8 cellular contexts compared by ENCODE assay signal in the genomic region with DNA sequence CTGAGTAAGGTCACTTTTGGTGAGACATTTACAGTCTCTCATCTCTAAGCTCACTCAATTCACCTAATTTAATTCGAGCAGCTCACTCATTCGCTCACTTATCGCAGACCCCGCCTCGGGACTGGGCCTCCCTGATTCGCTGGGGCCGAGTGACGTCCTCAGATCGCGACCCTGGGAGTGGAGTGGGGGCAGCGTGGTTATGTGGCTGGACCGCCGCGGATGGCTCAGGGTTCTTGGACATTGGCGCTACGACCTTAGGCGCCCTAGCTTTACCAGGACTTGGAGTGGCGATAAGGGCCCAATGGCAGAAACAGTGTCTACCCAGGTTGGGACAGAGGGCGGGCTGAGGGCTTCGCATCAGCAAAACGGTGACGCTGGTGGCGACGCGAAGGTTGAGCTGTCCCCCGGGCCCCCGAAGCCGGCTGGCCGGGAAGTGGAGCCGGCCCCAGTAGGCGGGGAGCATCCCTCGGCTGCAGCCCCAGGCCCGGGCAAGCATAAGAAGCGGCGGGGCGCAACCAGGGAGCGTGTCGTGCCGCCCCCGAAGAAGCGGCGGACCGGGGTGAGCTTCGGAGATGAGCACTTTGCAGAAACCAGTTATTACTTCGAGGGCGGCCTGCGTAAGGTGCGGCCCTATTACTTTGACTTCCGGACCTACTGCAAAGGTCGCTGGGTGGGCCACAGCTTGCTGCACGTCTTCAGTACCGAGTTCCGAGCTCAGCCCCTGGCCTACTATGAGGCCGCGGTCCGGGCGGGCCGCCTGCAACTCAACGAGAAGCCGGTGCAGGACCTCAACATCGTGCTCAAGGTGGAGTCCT. TPM values are rescaled to one million over a fixed set of nuclear protein-coding genes. Genes with fewer than 3 reads are reported as not detected.
A peak's percentile ranks its signal among the peaks of the same experiment; 100 is the strongest.
DNase-seq lines count a peak whose midpoint lies in the region; ATAC-seq and TF ChIP-seq lines count a peak whose summit lies in the region.

A gene with protein sequence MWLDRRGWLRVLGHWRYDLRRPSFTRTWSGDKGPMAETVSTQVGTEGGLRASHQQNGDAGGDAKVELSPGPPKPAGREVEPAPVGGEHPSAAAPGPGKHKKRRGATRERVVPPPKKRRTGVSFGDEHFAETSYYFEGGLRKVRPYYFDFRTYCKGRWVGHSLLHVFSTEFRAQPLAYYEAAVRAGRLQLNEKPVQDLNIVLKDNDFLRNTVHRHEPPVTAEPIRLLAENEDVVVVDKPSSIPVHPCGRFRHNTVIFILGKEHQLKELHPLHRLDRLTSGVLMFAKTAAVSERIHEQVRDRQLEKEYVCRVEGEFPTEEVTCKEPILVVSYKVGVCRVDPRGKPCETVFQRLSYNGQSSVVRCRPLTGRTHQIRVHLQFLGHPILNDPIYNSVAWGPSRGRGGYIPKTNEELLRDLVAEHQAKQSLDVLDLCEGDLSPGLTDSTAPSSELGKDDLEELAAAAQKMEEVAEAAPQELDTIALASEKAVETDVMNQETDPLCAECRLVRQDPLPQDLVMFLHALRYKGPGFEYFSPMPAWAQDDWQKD (plus strand): TSS at position 161 of the 815 bp plus-strand sequence. CDS start 39 bp downstream, at position 200.

- TF ChIP-seq RAD21 in liver (IDR thresholded peaks at IDR 0.05) = peak in 1 of 2 donors; percentile 24

- TF ChIP-seq POLR2A in GM19099 (IDR thresholded peaks at IDR 0.05; ENCODE audit: extremely low read depth, insufficient read length, low read depth) = peak; percentile 83

- peak within 1 kb of the TSS; percentile 52 to 74 for H3K27ac ChIP-seq in liver (ENCODE audit: low read depth in 1 of 2, low read length in 2 of 2)

- no peak for TF ChIP-seq CTCF in liver (IDR thresholded peaks at IDR 0.05; ENCODE audit: low read depth, low read length, missing input control)

- DNase-seq in AG08396 (ENCODE audit: low spot score) (peak; percentile 96), NCI-H82 (lab: John Stamatoyannopoulos, UW) (peak; percentile 98), dermis blood vessel endothelial cell (peak; percentile 95)
- peak; percentile 85 to 93 for DNase-seq in activated CD4-positive, alpha-beta T cell treated with anti-CD3 and anti-CD28 coated beads, Interleukin-2, amount 50 U/mL, for 24 hours (ENCODE audit: low read depth in 1 of 2, low spot score in 1 of 2)
- peak; percentile 91 for DNase-seq in stimulated activated CD4-positive, alpha-beta T cell treated with anti-CD3 and anti-CD28 coated beads, Interleukin-2, amount 100 ng/mL, for 48 hours

- H3K9ac ChIP-seq in liver (ENCODE audit: low read depth in 1 of 2, low read length in 2 of 2) = peak within 1 kb of the TSS; percentile 71 to 75

- ATAC-seq in HG03520 (IDR thresholded peaks at IDR 0.05; ENCODE audit: unreplicated experiment) = peak; percentile 51

- peaks cover 1 to 25% (median 18%) of the 10 kb centered on the region in 4 donors for H3K4me1 ChIP-seq in liver (ENCODE audit: control insufficient read depth in 4 of 4, insufficient read depth in 4 of 4, low read length in 3 of 4)

- H3K36me3 ChIP-seq in liver (ENCODE audit: control insufficient read depth in 4 of 4, insufficient read depth in 3 of 4, low read depth in 1 of 4, low read length in 3 of 4) = peaks cover 0 to 14% (median 13%) of the 10 kb centered on the region in 4 donors

- WGBS in liver = under 1% methylated on average over 61 of the region's 61 CpGs

- H3K27me3 ChIP-seq in liver (ENCODE audit: control insufficient read depth in 4 of 4, insufficient read depth in 4 of 4, low read length in 3 of 4) = no peaks in the 10 kb centered on the region

- H3K4me3 ChIP-seq in liver (ENCODE audit: low read depth in 1 of 3, low read length in 3 of 3) = peak within 1 kb of the TSS; percentile 74 to 97 (median 83)

- H3K9me3 ChIP-seq in liver (ENCODE audit: control insufficient read depth in 4 of 4, low read length in 3 of 4) = no peaks in the 10 kb centered on the region

TF ChIP-seq in liver, 16 proteins besides CTCF, POLR2A, EP300 and RAD21:
- TF ChIP-seq, protein P1, sequence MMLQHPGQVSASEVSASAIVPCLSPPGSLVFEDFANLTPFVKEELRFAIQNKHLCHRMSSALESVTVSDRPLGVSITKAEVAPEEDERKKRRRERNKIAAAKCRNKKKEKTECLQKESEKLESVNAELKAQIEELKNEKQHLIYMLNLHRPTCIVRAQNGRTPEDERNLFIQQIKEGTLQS (IDR thresholded peaks at IDR 0.05) = no peak
- TF ChIP-seq JUND (IDR thresholded peaks at IDR 0.05) = no peak
- TF ChIP-seq RXRA (IDR thresholded peaks at IDR 0.05) = peak in 1 of 2 donors; percentile 75
- TF ChIP-seq HNF4G (IDR thresholded peaks at IDR 0.05) = no peak
- TF ChIP-seq YY1 (IDR thresholded peaks at IDR 0.05) = peak; percentile 58
- no peak for TF ChIP-seq FOXA1 (IDR thresholded peaks at IDR 0.05)
- TF ChIP-seq, protein P2, sequence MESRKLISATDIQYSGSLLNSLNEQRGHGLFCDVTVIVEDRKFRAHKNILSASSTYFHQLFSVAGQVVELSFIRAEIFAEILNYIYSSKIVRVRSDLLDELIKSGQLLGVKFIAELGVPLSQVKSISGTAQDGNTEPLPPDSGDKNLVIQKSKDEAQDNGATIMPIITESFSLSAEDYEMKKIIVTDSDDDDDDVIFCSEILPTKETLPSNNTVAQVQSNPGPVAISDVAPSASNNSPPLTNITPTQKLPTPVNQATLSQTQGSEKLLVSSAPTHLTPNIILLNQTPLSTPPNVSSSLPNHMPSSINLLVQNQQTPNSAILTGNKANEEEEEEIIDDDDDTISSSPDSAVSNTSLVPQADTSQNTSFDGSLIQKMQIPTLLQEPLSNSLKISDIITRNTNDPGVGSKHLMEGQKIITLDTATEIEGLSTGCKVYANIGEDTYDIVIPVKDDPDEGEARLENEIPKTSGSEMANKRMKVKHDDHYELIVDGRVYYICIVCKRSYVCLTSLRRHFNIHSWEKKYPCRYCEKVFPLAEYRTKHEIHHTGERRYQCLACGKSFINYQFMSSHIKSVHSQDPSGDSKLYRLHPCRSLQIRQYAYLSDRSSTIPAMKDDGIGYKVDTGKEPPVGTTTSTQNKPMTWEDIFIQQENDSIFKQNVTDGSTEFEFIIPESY (IDR thresholded peaks at IDR 0.05) = no peak
- no peak for TF ChIP-seq FOXA2 (IDR thresholded peaks at IDR 0.05)
- no peak for TF ChIP-seq EGR1 (IDR thresholded peaks at IDR 0.05; ENCODE audit: low read depth in 2 of 2)
- TF ChIP-seq, protein P3, sequence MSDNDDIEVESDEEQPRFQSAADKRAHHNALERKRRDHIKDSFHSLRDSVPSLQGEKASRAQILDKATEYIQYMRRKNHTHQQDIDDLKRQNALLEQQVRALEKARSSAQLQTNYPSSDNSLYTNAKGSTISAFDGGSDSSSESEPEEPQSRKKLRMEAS (IDR thresholded peaks at IDR 0.05) = peak; percentile 93
- TF ChIP-seq GABPA (IDR thresholded peaks at IDR 0.05 in 1 of 2, conservative IDR thresholded peaks at IDR 0.05 in 1 of 2) = no peak
- TF ChIP-seq, protein P4, sequence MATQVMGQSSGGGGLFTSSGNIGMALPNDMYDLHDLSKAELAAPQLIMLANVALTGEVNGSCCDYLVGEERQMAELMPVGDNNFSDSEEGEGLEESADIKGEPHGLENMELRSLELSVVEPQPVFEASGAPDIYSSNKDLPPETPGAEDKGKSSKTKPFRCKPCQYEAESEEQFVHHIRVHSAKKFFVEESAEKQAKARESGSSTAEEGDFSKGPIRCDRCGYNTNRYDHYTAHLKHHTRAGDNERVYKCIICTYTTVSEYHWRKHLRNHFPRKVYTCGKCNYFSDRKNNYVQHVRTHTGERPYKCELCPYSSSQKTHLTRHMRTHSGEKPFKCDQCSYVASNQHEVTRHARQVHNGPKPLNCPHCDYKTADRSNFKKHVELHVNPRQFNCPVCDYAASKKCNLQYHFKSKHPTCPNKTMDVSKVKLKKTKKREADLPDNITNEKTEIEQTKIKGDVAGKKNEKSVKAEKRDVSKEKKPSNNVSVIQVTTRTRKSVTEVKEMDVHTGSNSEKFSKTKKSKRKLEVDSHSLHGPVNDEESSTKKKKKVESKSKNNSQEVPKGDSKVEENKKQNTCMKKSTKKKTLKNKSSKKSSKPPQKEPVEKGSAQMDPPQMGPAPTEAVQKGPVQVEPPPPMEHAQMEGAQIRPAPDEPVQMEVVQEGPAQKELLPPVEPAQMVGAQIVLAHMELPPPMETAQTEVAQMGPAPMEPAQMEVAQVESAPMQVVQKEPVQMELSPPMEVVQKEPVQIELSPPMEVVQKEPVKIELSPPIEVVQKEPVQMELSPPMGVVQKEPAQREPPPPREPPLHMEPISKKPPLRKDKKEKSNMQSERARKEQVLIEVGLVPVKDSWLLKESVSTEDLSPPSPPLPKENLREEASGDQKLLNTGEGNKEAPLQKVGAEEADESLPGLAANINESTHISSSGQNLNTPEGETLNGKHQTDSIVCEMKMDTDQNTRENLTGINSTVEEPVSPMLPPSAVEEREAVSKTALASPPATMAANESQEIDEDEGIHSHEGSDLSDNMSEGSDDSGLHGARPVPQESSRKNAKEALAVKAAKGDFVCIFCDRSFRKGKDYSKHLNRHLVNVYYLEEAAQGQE (IDR thresholded peaks at IDR 0.05) = peak; percentile 51
- TF ChIP-seq TAF1 (conservative IDR thresholded peaks at IDR 0.05) = no peak
- peak; percentile 10 to 18 for TF ChIP-seq HNF4A (conservative IDR thresholded peaks at IDR 0.05)
- TF ChIP-seq NR2F2 (IDR thresholded peaks at IDR 0.05) = no peak
- peak; percentile 71 for TF ChIP-seq SP1 (IDR thresholded peaks at IDR 0.05)

RNA-seq across cellular contexts. Expression of the gene that starts here (rescaled TPM):
- total RNA-seq in dermis blood vessel endothelial cell (14.0 and 14.8 TPM in 2 replicates), liver (1 to 10 TPM; 7.4 to 7.6 TPM)
- polyA plus RNA-seq in liver = 1 to 10 TPM; 5.3 to 5.8 TPM

Comparison
In these comparisons a context has a peak if more than half of its experiments do, and no peak if none do; other contexts are left out.
1. Peak in every context shown above with its lines: DNase-seq, ATAC-seq, H3K4me3 ChIP-seq and H3K27ac ChIP-seq.